1 cellular context compared by ENCODE assay signal in genomic region chr19:47247308-47247990, GRCh38.
TF ChIP-seq lines count a peak whose summit lies in the region.

No MANE protein-coding gene starts in this region.

TF ChIP-seq in WTC11, 78 proteins besides CTCF, POLR2A, EP300 and RAD21 (continued from another document):
- TF ChIP-seq ATF2 (CRISPR knock-in tag; IDR thresholded peaks at IDR 0.05; ENCODE audit: borderline replicate concordance, low read depth) (no peak), ZNF396 (CRISPR knock-in tag; IDR thresholded peaks at IDR 0.05; ENCODE audit: borderline replicate concordance) (no peak), IRF2 (CRISPR knock-in tag; IDR thresholded peaks at IDR 0.05; ENCODE audit: borderline replicate concordance, low read depth) (no peak), RELA (CRISPR knock-in tag; IDR thresholded peaks at IDR 0.05; ENCODE audit: borderline replicate concordance) (no peak), ESRRA (CRISPR knock-in tag; IDR thresholded peaks at IDR 0.05; ENCODE audit: borderline replicate concordance) (no peak), ZNF232 (CRISPR knock-in tag; IDR thresholded peaks at IDR 0.05) (no peak), USF1 (CRISPR knock-in tag; IDR thresholded peaks at IDR 0.05) (no peak), SP1 (CRISPR knock-in tag; conservative IDR thresholded peaks at IDR 0.05) (no peak), NR2C2 (CRISPR knock-in tag; IDR thresholded peaks at IDR 0.05) (no peak), PRRX2 (CRISPR knock-in tag; IDR thresholded peaks at IDR 0.05) (0 out of 2 replicates have a peak, but pooled peaks have one; percentile 58), E2F4 (CRISPR knock-in tag; IDR thresholded peaks at IDR 0.05; ENCODE audit: borderline replicate concordance, low read depth) (no peak), TCF7 (CRISPR knock-in tag; IDR thresholded peaks at IDR 0.05; ENCODE audit: low read depth) (no peak), HMGA2 (CRISPR knock-in tag; IDR thresholded peaks at IDR 0.05) (no peak), JUN (CRISPR knock-in tag; IDR thresholded peaks at IDR 0.05) (no peak), ZNF281 (CRISPR knock-in tag; IDR thresholded peaks at IDR 0.05) (no peak), ZNF671 (CRISPR knock-in tag; IDR thresholded peaks at IDR 0.05) (no peak)
TF ChIP-seq in WTC11: peak in this region for 3.
